8 cellular contexts compared by ENCODE assay signal in genomic region chr1:156860639-156861423, GRCh38. TPM values are rescaled to one million over a fixed set of nuclear protein-coding genes. Genes with fewer than 3 reads are reported as not detected.
A peak's percentile ranks its signal among the peaks of the same experiment; 100 is the strongest.
DNase-seq lines count a peak whose midpoint lies in the region; ATAC-seq and TF ChIP-seq lines count a peak whose summit lies in the region.

NTRK1 (plus strand) TSS chr1:156860865; CDS start chr1:156860935, 70 bp downstream.

- peak within 1 kb of the TSS; percentile 14 for H3K27ac Mint-ChIP-seq in CD8-positive, alpha-beta T cell

- H3K36me3 ChIP-seq in CD8-positive, alpha-beta T cell (ENCODE audit: insufficient read depth, low read length) = no peaks in the 10 kb centered on the region
- H3K36me3 ChIP-seq in sigmoid colon = no peaks in the 10 kb centered on the region

- no peaks in the 10 kb centered on the region for H3K36me3 Mint-ChIP-seq in CD8-positive, alpha-beta T cell

- H3K4me3 Mint-ChIP-seq in CD8-positive, alpha-beta T cell = peak within 1 kb of the TSS; percentile 77

- peak within 1 kb of the TSS; percentile 73 for H3K4me3 ChIP-seq in CD8-positive, alpha-beta T cell (ENCODE audit: low read depth, low read length)
- peak within 1 kb of the TSS; percentile 4 to 35 (median 19) for H3K4me3 ChIP-seq in sigmoid colon

- 3% methylated on average over 69 of the region's 69 CpGs for WGBS in sigmoid colon, 2 donors

- TF ChIP-seq POLR2A in sigmoid colon (IDR thresholded peaks at IDR 0.05) = no peak

- peaks cover 44% of the 10 kb centered on the region for H3K27me3 ChIP-seq in CD8-positive, alpha-beta T cell (ENCODE audit: insufficient read depth, low read length)
- peaks cover 21 to 84% (median 68%) of the 10 kb centered on the region in 3 donors for H3K27me3 ChIP-seq in sigmoid colon

- no peak for TF ChIP-seq EP300 in sigmoid colon (IDR thresholded peaks at IDR 0.05)

- TF ChIP-seq CTCF in CD8-positive, alpha-beta T cell (IDR thresholded peaks at IDR 0.05) = no peak
- no peak for TF ChIP-seq CTCF in sigmoid colon (IDR thresholded peaks at IDR 0.05)

- H3K9me3 Mint-ChIP-seq in CD8-positive, alpha-beta T cell = no peaks in the 10 kb centered on the region

- CTCF ChIA-PET in CD8-positive, alpha-beta T cell (lab: Charles Lee) = interaction anchor here (0.7 to 10.3 kb wide), 31 partner anchors 9 to 441 kb away, joined by 3 to 260 read pairs (median 6); partner anchors contain the start of genes PRCC and SH2D2A

- ATAC-seq in CD8-positive, alpha-beta T cell = peak; percentile 80
- ATAC-seq in left cardiac atrium (peak; percentile 51 to 75), GM18519 (IDR thresholded peaks at IDR 0.05; ENCODE audit: low FRiP score, unreplicated experiment) (no peak)

- intact Hi-C loops in CD8-positive, alpha-beta T cell (cut with DNase I, micrococcal nuclease) = loop anchor here (1.0 kb wide), 6 partner anchors 22 to 172 kb away; partner anchors contain the start of gene SH2D2A (in 2 of the 2)
- intact Hi-C loops in left cardiac atrium (cut with DNase I) = no loop called here
- intact Hi-C loops in sigmoid colon (cut with DNase I) = loop anchor here (10.0 kb wide), 1 partner anchor 136 kb away; the partner anchor contains the start of genes ISG20L2 and METTL25B

- H3K4me1 Mint-ChIP-seq in CD8-positive, alpha-beta T cell (ENCODE audit: low read depth) = peaks cover 28% of the 10 kb centered on the region

- H3K4me1 ChIP-seq in CD8-positive, alpha-beta T cell (ENCODE audit: insufficient read depth, low read length) = peaks cover 28% of the 10 kb centered on the region
- peaks cover 0 to 32% (median 28%) of the 10 kb centered on the region in 4 donors for H3K4me1 ChIP-seq in sigmoid colon

- H3K9me3 ChIP-seq in CD8-positive, alpha-beta T cell (ENCODE audit: low read length) = no peaks in the 10 kb centered on the region
- H3K9me3 ChIP-seq in sigmoid colon = no peaks in the 10 kb centered on the region

- peaks cover 56% of the 10 kb centered on the region for H3K27me3 Mint-ChIP-seq in CD8-positive, alpha-beta T cell (ENCODE audit: low read depth)

- POLR2A ChIA-PET in CD8-positive, alpha-beta T cell (lab: Charles Lee) = interaction anchor here (0.6 to 3.2 kb wide), 7 partner anchors 23 to 203 kb away, joined by 3 to 22 read pairs (median 7); partner anchors contain the start of genes PRCC and SH2D2A

- peak in 6 of 7 experiments; percentile 22 to 67 (median 57) for DNase-seq in CD8-positive, alpha-beta T cell
- peak; percentile 30 for DNase-seq in HT1080 (ENCODE audit: low read depth)
- peak; percentile 18 for DNase-seq in SK-MEL-5 (ENCODE audit: low read depth, low spot score)
- DNase-seq in activated naive CD4-positive, alpha-beta T cell treated with Interleukin-2 at 50 U/mL for 16 hours = peak; percentile 59
- no peak for DNase-seq in left cardiac atrium
- DNase-seq in sigmoid colon = no peak
- DNase-seq in AML-193 (lab: John Stamatoyannopoulos, UW) = no peak

- no peak within 1 kb of the TSS for H3K27ac ChIP-seq in CD8-positive, alpha-beta T cell (ENCODE audit: low read depth, low read length)
- H3K27ac ChIP-seq in sigmoid colon = no peak within 1 kb of the TSS

- in situ Hi-C loops in SK-MEL-5 (cut with HindIII; ENCODE audit: low pct_unique_long_range_greater_than_20kb, low sequenced_read_pairs) = no loop called here

RNA-seq across cellular contexts. Expression of gene NTRK1, which starts in this region (rescaled TPM):
- 1 to 10 TPM; 1.5 to 1.7 TPM for total RNA-seq in CD8-positive, alpha-beta T cell
- 0.60 and 1.3 TPM in 2 replicates for total RNA-seq in HT1080 (2014; rRNA removed; shearing (Covaris generic))
- polyA plus RNA-seq in HT1080 (2015; cell fraction: cytosol; rRNA removed) = 0.12 and 0.48 TPM in 2 replicates
- 0.47 and 0.85 TPM in 2 replicates for polyA plus RNA-seq in HT1080 (2015; cell fraction: nucleus; rRNA removed)
- 0.32 and 0.53 TPM in 2 replicates for total RNA-seq in SK-MEL-5 (2014; rRNA removed; shearing (Covaris generic))
- 0.71 and 0.86 TPM in 2 replicates for polyA plus RNA-seq in SK-MEL-5 (2015; cell fraction: cytosol; rRNA removed)
- 0.31 and 0.93 TPM in 2 replicates for polyA plus RNA-seq in SK-MEL-5 (2015; cell fraction: nucleus; rRNA removed)
- total RNA-seq in left cardiac atrium (1 to 10 TPM; 2.1 to 2.5 TPM), sigmoid colon (1 to 10 TPM; 1.5 to 4.9 (median 3.6) TPM)
- polyA plus RNA-seq in sigmoid colon = under 1 TPM in 2 of 3 donors, not detected in 1; 0.42 to 0.60 TPM

Comparison
In these comparisons a context has a peak if more than half of its experiments do, and no peak if none do; other contexts are left out.
1. Peak in DNase-seq in SK-MEL-5; RNA of the gene not detected or under 1 TPM.
2. DNase-seq: peak in CD8-positive, alpha-beta T cell (6 of 7), HT1080 (single experiment) and activated naive CD4-positive, alpha-beta T cell treated with Interleukin-2 at 50 U/mL for 16 hours (single experiment); none in left cardiac atrium (single experiment), sigmoid colon (single experiment) and AML-193 (0 of 2).
3. intact Hi-C loops: an anchor here in CD8-positive, alpha-beta T cell (1.0 kb wide) and sigmoid colon (10.0 kb wide); none called in left cardiac atrium.